1 cellular context compared by ENCODE assay signal in the genomic region with DNA sequence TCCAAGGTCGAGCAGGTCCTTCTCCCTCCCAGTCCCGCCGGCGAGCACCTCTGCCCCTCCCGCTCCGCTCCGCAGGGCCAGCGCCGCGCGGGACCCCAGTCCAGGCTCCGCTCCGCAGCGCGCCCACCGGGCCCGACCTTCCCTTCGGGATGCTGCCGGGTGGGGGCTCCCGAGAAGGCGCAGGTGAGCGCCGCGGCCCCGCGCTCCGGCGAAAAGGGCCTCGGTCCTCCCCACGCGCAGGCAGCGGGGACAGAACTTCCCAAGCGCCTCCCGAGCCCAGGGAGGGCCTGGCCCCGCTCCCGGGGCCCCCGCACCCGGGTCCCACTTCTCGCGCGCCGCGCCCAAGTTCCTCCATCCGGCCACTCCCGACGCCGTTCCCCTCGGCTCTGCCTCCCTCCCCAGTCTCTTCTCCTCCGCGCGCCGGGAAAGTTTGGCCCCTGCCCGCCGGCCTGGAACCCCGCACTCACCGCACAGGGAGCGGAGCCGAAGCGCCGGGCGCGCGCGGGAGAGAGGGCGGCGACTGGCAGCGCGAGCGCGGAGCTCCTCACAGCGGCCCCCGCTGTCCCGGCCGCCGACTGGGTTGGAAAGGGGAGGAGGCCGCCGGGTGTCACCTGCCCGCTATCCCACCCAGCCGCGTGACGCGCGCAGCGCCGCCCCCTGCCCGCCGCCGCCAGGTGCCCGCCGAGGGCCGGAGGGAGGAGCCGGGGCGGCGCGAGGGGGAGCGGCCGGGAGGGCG.
TF ChIP-seq lines count a peak whose summit lies in the region.

A gene (minus strand): TSS at position 577 of the 736 bp plus-strand sequence. CDS start 56,872 bp downstream, outside the sequence.

TF ChIP-seq in GM12878, 131 proteins besides CTCF, POLR2A, EP300 and RAD21 (continued from another document):
- TF ChIP-seq, protein P1, sequence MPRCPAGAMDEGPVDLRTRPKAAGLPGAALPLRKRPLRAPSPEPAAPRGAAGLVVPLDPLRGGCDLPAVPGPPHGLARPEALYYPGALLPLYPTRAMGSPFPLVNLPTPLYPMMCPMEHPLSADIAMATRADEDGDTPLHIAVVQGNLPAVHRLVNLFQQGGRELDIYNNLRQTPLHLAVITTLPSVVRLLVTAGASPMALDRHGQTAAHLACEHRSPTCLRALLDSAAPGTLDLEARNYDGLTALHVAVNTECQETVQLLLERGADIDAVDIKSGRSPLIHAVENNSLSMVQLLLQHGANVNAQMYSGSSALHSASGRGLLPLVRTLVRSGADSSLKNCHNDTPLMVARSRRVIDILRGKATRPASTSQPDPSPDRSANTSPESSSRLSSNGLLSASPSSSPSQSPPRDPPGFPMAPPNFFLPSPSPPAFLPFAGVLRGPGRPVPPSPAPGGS (IDR thresholded peaks at IDR 0.05; ENCODE audit: borderline replicate concordance, insufficient read depth, low read depth, low read length, poor library complexity, severe bottlenecking), result no peak
- TF ChIP-seq SREBF2 (IDR thresholded peaks at IDR 0.05; ENCODE audit: low read length), result no peak
- TF ChIP-seq JUND (IDR thresholded peaks at IDR 0.05; ENCODE audit: low read depth, low read length), result no peak
- peak; percentile 43; the same call in 1 of the 2 replicates for TF ChIP-seq LARP7 (IDR thresholded peaks at IDR 0.05)
- TF ChIP-seq, protein P2, sequence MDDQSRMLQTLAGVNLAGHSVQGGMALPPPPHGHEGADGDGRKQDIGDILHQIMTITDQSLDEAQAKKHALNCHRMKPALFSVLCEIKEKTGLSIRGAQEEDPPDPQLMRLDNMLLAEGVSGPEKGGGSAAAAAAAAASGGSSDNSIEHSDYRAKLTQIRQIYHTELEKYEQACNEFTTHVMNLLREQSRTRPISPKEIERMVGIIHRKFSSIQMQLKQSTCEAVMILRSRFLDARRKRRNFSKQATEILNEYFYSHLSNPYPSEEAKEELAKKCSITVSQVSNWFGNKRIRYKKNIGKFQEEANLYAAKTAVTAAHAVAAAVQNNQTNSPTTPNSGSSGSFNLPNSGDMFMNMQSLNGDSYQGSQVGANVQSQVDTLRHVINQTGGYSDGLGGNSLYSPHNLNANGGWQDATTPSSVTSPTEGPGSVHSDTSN (IDR thresholded peaks at IDR 0.05; ENCODE audit: insufficient replicate concordance, low read depth, low read length), result no peak
- TF ChIP-seq RELA (IDR thresholded peaks at IDR 0.05; ENCODE audit: borderline replicate concordance, partially characterized antibody), result no peak
- TF ChIP-seq, protein P3, sequence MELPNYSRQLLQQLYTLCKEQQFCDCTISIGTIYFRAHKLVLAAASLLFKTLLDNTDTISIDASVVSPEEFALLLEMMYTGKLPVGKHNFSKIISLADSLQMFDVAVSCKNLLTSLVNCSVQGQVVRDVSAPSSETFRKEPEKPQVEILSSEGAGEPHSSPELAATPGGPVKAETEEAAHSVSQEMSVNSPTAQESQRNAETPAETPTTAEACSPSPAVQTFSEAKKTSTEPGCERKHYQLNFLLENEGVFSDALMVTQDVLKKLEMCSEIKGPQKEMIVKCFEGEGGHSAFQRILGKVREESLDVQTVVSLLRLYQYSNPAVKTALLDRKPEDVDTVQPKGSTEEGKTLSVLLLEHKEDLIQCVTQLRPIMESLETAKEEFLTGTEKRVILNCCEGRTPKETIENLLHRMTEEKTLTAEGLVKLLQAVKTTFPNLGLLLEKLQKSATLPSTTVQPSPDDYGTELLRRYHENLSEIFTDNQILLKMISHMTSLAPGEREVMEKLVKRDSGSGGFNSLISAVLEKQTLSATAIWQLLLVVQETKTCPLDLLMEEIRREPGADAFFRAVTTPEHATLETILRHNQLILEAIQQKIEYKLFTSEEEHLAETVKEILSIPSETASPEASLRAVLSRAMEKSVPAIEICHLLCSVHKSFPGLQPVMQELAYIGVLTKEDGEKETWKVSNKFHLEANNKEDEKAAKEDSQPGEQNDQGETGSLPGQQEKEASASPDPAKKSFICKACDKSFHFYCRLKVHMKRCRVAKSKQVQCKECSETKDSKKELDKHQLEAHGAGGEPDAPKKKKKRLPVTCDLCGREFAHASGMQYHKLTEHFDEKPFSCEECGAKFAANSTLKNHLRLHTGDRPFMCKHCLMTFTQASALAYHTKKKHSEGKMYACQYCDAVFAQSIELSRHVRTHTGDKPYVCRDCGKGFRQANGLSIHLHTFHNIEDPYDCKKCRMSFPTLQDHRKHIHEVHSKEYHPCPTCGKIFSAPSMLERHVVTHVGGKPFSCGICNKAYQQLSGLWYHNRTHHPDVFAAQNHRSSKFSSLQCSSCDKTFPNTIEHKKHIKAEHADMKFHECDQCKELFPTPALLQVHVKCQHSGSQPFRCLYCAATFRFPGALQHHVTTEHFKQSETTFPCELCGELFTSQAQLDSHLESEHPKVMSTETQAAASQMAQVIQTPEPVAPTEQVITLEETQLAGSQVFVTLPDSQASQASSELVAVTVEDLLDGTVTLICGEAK (IDR thresholded peaks at IDR 0.05; ENCODE audit: borderline replicate concordance), result no peak
